Comparison of ENCODE assay signal across 19 cellular contexts in the genomic region with DNA sequence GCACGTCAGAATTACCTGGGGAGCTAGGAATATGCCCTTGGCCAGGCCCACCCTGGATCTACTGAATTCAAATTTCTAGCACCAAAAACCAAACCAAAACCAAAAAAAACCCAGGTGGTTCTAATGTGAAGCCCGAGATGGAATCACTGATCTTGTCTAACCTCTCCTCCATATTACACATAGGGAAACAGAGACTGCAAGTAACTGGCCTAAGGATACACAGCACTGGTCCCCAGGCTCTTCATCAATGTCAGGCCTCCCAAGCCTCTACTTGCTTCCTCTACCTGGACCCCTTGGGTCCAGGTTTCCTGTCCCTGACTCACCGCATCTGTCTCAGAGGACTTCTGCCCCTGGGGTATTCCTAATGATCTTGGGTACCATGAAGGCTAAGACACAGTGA.
"Had no signal": no experiment of that assay in that cellular context is flagged by ENCODE, and none has a peak within 500 bp of the region (broad histone marks: within the 10 kb centered on the region; RNA-seq: fewer than 3 reads in every experiment).

No MANE protein-coding gene starts in this region.

- ATAC-seq: activated T-cell treated with anti-CD3 and anti-CD28 coated beads, Interleukin-2, amount 50 U/mL, for 72 hours; body of pancreas; mucosa of descending colon; natural killer cell treated with Interleukin-12 subunit alpha and Interleukin-12 subunit beta and Interleukin-15 and Interleukin-18, amount 100 ng/mL, for 72 hours; stimulated activated naive B cell treated with anti-CD40 and anti-IgM and Interleukin-4, amounts not matched to agents 10 μg/mL and 1 μg/mL and 100 μg/mL, for 72 hours had no signal

- H3K9me3 ChIP-seq: body of pancreas, mucosa of descending colon, stomach, thyroid gland, upper lobe of left lung, vagina had no signal

- H3K27me3 ChIP-seq: body of pancreas, stomach, thyroid gland, upper lobe of left lung, vagina had no signal

- H3K4me3 ChIP-seq: body of pancreas, mucosa of descending colon, stomach, thyroid gland, upper lobe of left lung, vagina had no signal

- H3K27ac ChIP-seq: body of pancreas, thyroid gland, vagina, VCaP had no signal

- H3K4me1 ChIP-seq: body of pancreas, vagina had no signal

- DNase-seq: activated CD4-positive, alpha-beta T cell treated with anti-CD3 and anti-CD28 coated beads for 4 hours; activated CD4-positive, alpha-beta T cell treated with anti-CD3 and anti-CD28 coated beads, Interleukin-2, amount 50 U/mL, for 4 hours; activated naive CD4-positive, alpha-beta T cell treated with Interleukin-2 at 50 U/mL for 16 hours; activated T-cell treated with anti-CD3 and anti-CD28 coated beads for 4 hours; activated T-cell treated with anti-CD3 and anti-CD28 coated beads, Interleukin-2, amount 50 U/mL, for 72 hours; hippocampal formation; retina; stimulated activated CD4-positive, alpha-beta T cell treated with anti-CD3 and anti-CD28 coated beads, Interleukin-15, amount 100 ng/mL, for 24 hours; stimulated activated CD4-positive, alpha-beta T cell treated with anti-CD3 and anti-CD28 coated beads, Interleukin-2, amount 100 ng/mL, for 24 hours; stimulated activated naive B cell treated with anti-CD40 and anti-IgM and Interleukin-4, amounts not matched to agents 10 μg/mL and 1 μg/mL and 100 μg/mL, for 72 hours; stomach; T-helper 9 cell; thyroid gland; upper lobe of left lung had no signal
